ENCODE assay signal across 21 cellular contexts in genomic region chr20:1626528-1627192, GRCh38. TPM values are rescaled to one million over a fixed set of nuclear protein-coding genes. Genes with fewer than 3 reads are reported as not detected.
DNase-seq lines count a peak whose midpoint lies in the region; ATAC-seq and TF ChIP-seq lines count a peak whose summit lies in the region.
"Had no signal": no experiment of that assay in that cellular context is flagged by ENCODE, and none has a peak within 500 bp of the region (broad histone marks: within the 10 kb centered on the region; RNA-seq: fewer than 3 reads in every experiment).

No MANE protein-coding gene starts in this region.

- H3K9me3 Mint-ChIP-seq in activated T-cell treated with anti-CD3 and anti-CD28 coated beads, Interleukin-2, amount 50 U/mL, for 72 hours, result no peaks in the 10 kb centered on the region
- H3K9me3 Mint-ChIP-seq in stimulated activated naive B cell treated with anti-CD40 and anti-IgM and Interleukin-4, amounts not matched to agents 10 μg/mL and 1 μg/mL and 100 μg/mL, for 72 hours, result peaks cover 0 to 3% of the 10 kb centered on the region in 2 donors
- H3K9me3 Mint-ChIP-seq: neural progenitor cell had no signal

- H3K36me3 Mint-ChIP-seq in activated T-cell treated with anti-CD3 and anti-CD28 coated beads, Interleukin-2, amount 50 U/mL, for 72 hours (ENCODE audit: insufficient read depth in 2 of 2), result peaks cover 4 to 21% of the 10 kb centered on the region in 2 donors
- no peaks in the 10 kb centered on the region for H3K36me3 Mint-ChIP-seq in stimulated activated naive B cell treated with anti-CD40 and anti-IgM and Interleukin-4, amounts not matched to agents 10 μg/mL and 1 μg/mL and 100 μg/mL, for 72 hours
- H3K36me3 Mint-ChIP-seq: immature natural killer cell, memory B cell, neural progenitor cell had no signal

- no peak for TF ChIP-seq POLR2A in NB4 (IDR thresholded peaks at IDR 0.05; ENCODE audit: extremely low read depth, insufficient read length)

- no peaks in the 10 kb centered on the region for H3K27me3 Mint-ChIP-seq in activated T-cell treated with anti-CD3 and anti-CD28 coated beads, Interleukin-2, amount 50 U/mL, for 72 hours (ENCODE audit: low read depth)
- peaks cover 16 to 24% of the 10 kb centered on the region in 2 donors for H3K27me3 Mint-ChIP-seq in stimulated activated naive B cell treated with anti-CD40 and anti-IgM and Interleukin-4, amounts not matched to agents 10 μg/mL and 1 μg/mL and 100 μg/mL, for 72 hours
- H3K27me3 Mint-ChIP-seq: memory B cell had no signal

- no peak for TF ChIP-seq CTCF in NB4 (IDR thresholded peaks at IDR 0.05; ENCODE audit: low read depth, low read length)

- peak overlapping the region in 1 of 2 donors; percentile 30 for H3K4me3 Mint-ChIP-seq in activated T-cell treated with anti-CD3 and anti-CD28 coated beads, Interleukin-2, amount 50 U/mL, for 72 hours
- no peak overlapping the region for H3K4me3 Mint-ChIP-seq in stimulated activated naive B cell treated with anti-CD40 and anti-IgM and Interleukin-4, amounts not matched to agents 10 μg/mL and 1 μg/mL and 100 μg/mL, for 72 hours
- H3K4me3 Mint-ChIP-seq: immature natural killer cell, memory B cell, neural progenitor cell had no signal

- peaks cover 88% of the 10 kb centered on the region for H3K4me1 Mint-ChIP-seq in activated T-cell treated with anti-CD3 and anti-CD28 coated beads, Interleukin-2, amount 50 U/mL, for 72 hours (ENCODE audit: low read depth)
- H3K4me1 Mint-ChIP-seq in stimulated activated naive B cell treated with anti-CD40 and anti-IgM and Interleukin-4, amounts not matched to agents 10 μg/mL and 1 μg/mL and 100 μg/mL, for 72 hours, result peaks cover 39 to 49% of the 10 kb centered on the region in 2 donors

- H3K4me3 ChIP-seq in NB4 (ENCODE audit: low read depth, low read length), result no peak overlapping the region
- H3K4me3 ChIP-seq: neural progenitor cell had no signal

- DNase-seq in activated T-cell treated with anti-CD3 and anti-CD28 coated beads, Interleukin-2, amount 50 U/mL, for 72 hours, result no peak
- DNase-seq in activated T-cell treated with anti-CD3 and anti-CD28 coated beads for 4 hours, result no peak
- peak; percentile 40 for DNase-seq in NB4 (ENCODE audit: low read depth)
- peak; percentile 72 for DNase-seq in dermis blood vessel endothelial cell
- no peak for DNase-seq in stimulated activated naive B cell treated with anti-CD40 and anti-IgM and Interleukin-4, amounts not matched to agents 10 μg/mL and 1 μg/mL and 100 μg/mL, for 72 hours
- DNase-seq in midbrain (lab: John Stamatoyannopoulos, UW), result no peak
- DNase-seq in glomerular visceral epithelial cell (ENCODE audit: extremely low spot score), result no peak
- DNase-seq: activated CD4-positive, alpha-beta T cell treated with anti-CD3 and anti-CD28 coated beads for 48 hours; GDM1; GOT3; immature natural killer cell; NCI-H1694 treated with DMSO at 0.1 percent for 48 hours; NCI-H510A; retina; stimulated activated CD4-positive, alpha-beta T cell treated with anti-CD3 and anti-CD28 coated beads, Interleukin-15, amount 100 ng/mL, for 24 hours; T-helper 9 cell had no signal

- peak overlapping the region; percentile 31 for H3K27ac Mint-ChIP-seq in activated T-cell treated with anti-CD3 and anti-CD28 coated beads, Interleukin-2, amount 50 U/mL, for 72 hours
- H3K27ac Mint-ChIP-seq in stimulated activated naive B cell treated with anti-CD40 and anti-IgM and Interleukin-4, amounts not matched to agents 10 μg/mL and 1 μg/mL and 100 μg/mL, for 72 hours, result no peak overlapping the region
- H3K27ac Mint-ChIP-seq: immature natural killer cell, memory B cell, neural progenitor cell had no signal

- no peak for ATAC-seq in activated T-cell treated with anti-CD3 and anti-CD28 coated beads, Interleukin-2, amount 50 U/mL, for 72 hours (replicated peaks in 1 of 2)
- ATAC-seq in stimulated activated naive B cell treated with anti-CD40 and anti-IgM and Interleukin-4, amounts not matched to agents 10 μg/mL and 1 μg/mL and 100 μg/mL, for 72 hours (replicated peaks), result peak; percentile 11 to 24
- no peak for ATAC-seq in GM18858 (IDR thresholded peaks at IDR 0.05; ENCODE audit: unreplicated experiment)

RNA-seq across cellular contexts. Expression of gene SIRPB1, which starts 6.9 kb away (rescaled TPM):
- total RNA-seq in activated T-cell treated with anti-CD3 and anti-CD28 coated beads, Interleukin-2, amount 50 U/mL, for 72 hours, result 1 to 10 TPM in 1 of 2 donors, under 1 TPM in 1; 0.91 to 1.6 TPM
- 0.17 and 4.0 TPM in 2 replicates for total RNA-seq in dermis blood vessel endothelial cell

RNA-seq across cellular contexts. Expression of gene SIRPG, which starts 30.9 kb away (rescaled TPM):
- total RNA-seq in activated T-cell treated with anti-CD3 and anti-CD28 coated beads, Interleukin-2, amount 50 U/mL, for 72 hours, result 10 to 100 TPM; 37.0 to 55.4 TPM
- not detected in 2 replicates for total RNA-seq in dermis blood vessel endothelial cell
- total RNA-seq: LHCN-M2, subcutaneous adipose tissue had no signal

Comparison
In these comparisons a context has a peak if more than half of its experiments do, and no peak if none do; other contexts are left out.
1. ATAC-seq: peak in stimulated activated naive B cell treated with anti-CD40 and anti-IgM and Interleukin-4, amounts not matched to agents 10 μg/mL and 1 μg/mL and 100 μg/mL, for 72 hours (2 of 2); none in activated T-cell treated with anti-CD3 and anti-CD28 coated beads, Interleukin-2, amount 50 U/mL, for 72 hours (0 of 2) and GM18858 (single experiment).
2. DNase-seq: peak in NB4 (single experiment) and dermis blood vessel endothelial cell (single experiment); none in activated T-cell treated with anti-CD3 and anti-CD28 coated beads, Interleukin-2, amount 50 U/mL, for 72 hours (0 of 2), activated T-cell treated with anti-CD3 and anti-CD28 coated beads for 4 hours (single experiment), stimulated activated naive B cell treated with anti-CD40 and anti-IgM and Interleukin-4, amounts not matched to agents 10 μg/mL and 1 μg/mL and 100 μg/mL, for 72 hours (single experiment), midbrain (single experiment) and glomerular visceral epithelial cell (single experiment).
3. RNA of gene SIRPG, which starts 30.9 kb away (total RNA-seq): 37.0 to 55.4 TPM in activated T-cell treated with anti-CD3 and anti-CD28 coated beads, Interleukin-2, amount 50 U/mL, for 72 hours; not detected in dermis blood vessel endothelial cell; every median in the first group is over 10 times any median in the second.